11 cellular contexts compared by ENCODE assay signal in the genomic region with DNA sequence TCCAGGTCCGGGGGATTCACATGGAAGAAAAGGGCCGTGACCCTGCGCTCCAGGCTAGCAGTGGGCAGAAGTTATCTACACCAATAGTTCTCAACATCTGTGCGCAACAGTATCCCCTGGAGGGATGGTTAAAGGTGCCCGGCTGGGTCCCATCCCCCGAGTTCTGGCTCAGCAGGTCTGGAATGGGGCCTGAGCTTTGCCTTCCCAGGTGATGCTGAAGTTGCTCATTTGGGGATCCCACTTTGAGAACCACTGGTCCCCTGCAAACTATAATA. TPM values are rescaled to one million over a fixed set of nuclear protein-coding genes. Genes with fewer than 3 reads are reported as not detected.
DNase-seq lines count a peak whose midpoint lies in the region; ATAC-seq, FAIRE-seq and TF ChIP-seq lines count a peak whose summit lies in the region.
"Had no signal": no experiment of that assay in that cellular context is flagged by ENCODE, and none has a peak within 500 bp of the region (broad histone marks: within the 10 kb centered on the region; RNA-seq: fewer than 3 reads in every experiment).

No MANE protein-coding gene starts in this region.

- H3K36me3 Mint-ChIP-seq in CD4-positive, alpha-beta T cell (ENCODE audit: low read depth), result peaks cover 61% of the 10 kb centered on the region
- peaks cover 83% of the 10 kb centered on the region for H3K36me3 Mint-ChIP-seq in activated T-helper 17 cell treated with anti-CD3 and anti-CD28 coated beads, Interleukin-2, amount 50 U/mL, for 72 hours (ENCODE audit: low read depth)
- H3K36me3 Mint-ChIP-seq in naive thymus-derived CD4-positive, alpha-beta T cell, result peaks cover 0 to 24% (median 0%) of the 10 kb centered on the region in 5 donors
- H3K36me3 Mint-ChIP-seq in activated CD4-positive, alpha-beta memory T cell treated with anti-CD3 and anti-CD28 coated beads for 36 hours, result peaks cover 36% of the 10 kb centered on the region

- no peak for TF ChIP-seq CTCF in BE2C (IDR thresholded peaks at IDR 0.05; ENCODE audit: low read depth, low read length)
- no peak for TF ChIP-seq CTCF in CD4-positive, alpha-beta T cell (IDR thresholded peaks at IDR 0.05)

- DNase-seq in BE2C (no peak), H54 (ENCODE audit: insufficient read length, low spot score) (no peak), COR-L47 (lab: John Stamatoyannopoulos, UW) (no peak)
- DNase-seq in CD4-positive, alpha-beta T cell, result no peak
- DNase-seq in naive thymus-derived CD4-positive, alpha-beta T cell, result no peak
- DNase-seq in activated CD4-positive, alpha-beta memory T cell treated with anti-CD3 and anti-CD28 coated beads for 36 hours, result no peak
- no peak for DNase-seq in activated effector memory CD4-positive, alpha-beta T cell treated with anti-CD3 and anti-CD28 coated beads, Interleukin-2, amount 50 U/mL, for 16 hours
- DNase-seq: activated CD8-positive, alpha-beta memory T cell treated with anti-CD3 and anti-CD28 coated beads for 24 hours; CD8-positive, alpha-beta T cell had no signal

- peak overlapping the region; percentile 19 for H3K4me3 ChIP-seq in BE2C (ENCODE audit: low read depth, low read length)
- H3K4me3 ChIP-seq in naive thymus-derived CD4-positive, alpha-beta T cell (ENCODE audit: low read length), result no peak overlapping the region
- H3K4me3 ChIP-seq: adrenal gland had no signal

- H3K27me3 Mint-ChIP-seq in CD4-positive, alpha-beta T cell, result no peaks in the 10 kb centered on the region
- no peaks in the 10 kb centered on the region for H3K27me3 Mint-ChIP-seq in activated T-helper 17 cell treated with anti-CD3 and anti-CD28 coated beads, Interleukin-2, amount 50 U/mL, for 72 hours
- H3K27me3 Mint-ChIP-seq in naive thymus-derived CD4-positive, alpha-beta T cell, result no peaks in the 10 kb centered on the region
- no peaks in the 10 kb centered on the region for H3K27me3 Mint-ChIP-seq in activated CD4-positive, alpha-beta memory T cell treated with anti-CD3 and anti-CD28 coated beads for 36 hours

- H3K27ac Mint-ChIP-seq in CD4-positive, alpha-beta T cell, result peak overlapping the region; percentile 42
- peak overlapping the region; percentile 81 for H3K27ac Mint-ChIP-seq in activated T-helper 17 cell treated with anti-CD3 and anti-CD28 coated beads, Interleukin-2, amount 50 U/mL, for 72 hours
- peak overlapping the region in 5 of 9 donors; percentile 17 to 87 (median 45) for H3K27ac Mint-ChIP-seq in naive thymus-derived CD4-positive, alpha-beta T cell
- H3K27ac Mint-ChIP-seq in activated CD4-positive, alpha-beta memory T cell treated with anti-CD3 and anti-CD28 coated beads for 36 hours, result no peak overlapping the region

- FAIRE-seq in H54 (lab: Jason Lieb, UNC), result no peak

- intact Hi-C loops in CD4-positive, alpha-beta T cell (cut with DNase I, micrococcal nuclease), result loop anchor here (5.0 to 10.0 kb wide), 3 partner anchors 33 to 67 kb away; no protein-coding TSS in a partner anchor
- intact Hi-C loops in naive thymus-derived CD4-positive, alpha-beta T cell (cut with micrococcal nuclease), result no loop called here
- intact Hi-C loops in activated CD4-positive, alpha-beta memory T cell treated with anti-CD3 and anti-CD28 coated beads for 36 hours (cut with micrococcal nuclease), result loop anchor here (5.0 kb wide), 1 partner anchor 212 kb away; no protein-coding TSS in a partner anchor

- no peak overlapping the region for H3K4me3 Mint-ChIP-seq in CD4-positive, alpha-beta T cell
- H3K4me3 Mint-ChIP-seq in activated T-helper 17 cell treated with anti-CD3 and anti-CD28 coated beads, Interleukin-2, amount 50 U/mL, for 72 hours, result peak overlapping the region; percentile 31
- peak overlapping the region in 4 of 10 donors; percentile 19 to 77 (median 44) for H3K4me3 Mint-ChIP-seq in naive thymus-derived CD4-positive, alpha-beta T cell
- no peak overlapping the region for H3K4me3 Mint-ChIP-seq in activated CD4-positive, alpha-beta memory T cell treated with anti-CD3 and anti-CD28 coated beads for 36 hours
- H3K4me3 Mint-ChIP-seq: CD8-positive, alpha-beta T cell had no signal

- POLR2A ChIA-PET in CD4-positive, alpha-beta T cell (lab: Charles Lee), result interaction anchor here (1.6 kb wide), 1 partner anchor 52 kb away, joined by 6 read pairs; no protein-coding TSS in a partner anchor
- POLR2A ChIA-PET in naive thymus-derived CD4-positive, alpha-beta T cell (lab: Charles Lee), result interaction anchor here (2.7 to 3.3 kb wide), 2 partner anchors 16 to 34 kb away, joined by 13 to 24 read pairs; no protein-coding TSS in a partner anchor
- POLR2A ChIA-PET in activated CD4-positive, alpha-beta memory T cell treated with anti-CD3 and anti-CD28 coated beads for 36 hours (lab: Charles Lee), result no interaction called here

- H3K27me3 ChIP-seq in BE2C, result no peaks in the 10 kb centered on the region
- H3K27me3 ChIP-seq in CD4-positive, alpha-beta T cell (ENCODE audit: control insufficient read depth, insufficient read depth, low read length), result no peaks in the 10 kb centered on the region
- H3K27me3 ChIP-seq in naive thymus-derived CD4-positive, alpha-beta T cell (ENCODE audit: control insufficient read depth in 2 of 2, insufficient read depth in 2 of 2, low read length in 2 of 2), result no peaks in the 10 kb centered on the region
- H3K27me3 ChIP-seq: adrenal gland had no signal

- CTCF ChIA-PET in CD4-positive, alpha-beta T cell (lab: Charles Lee), result no interaction called here
- CTCF ChIA-PET in naive thymus-derived CD4-positive, alpha-beta T cell (lab: Charles Lee), result interaction anchor here (1.0 kb wide), 1 partner anchor 65 kb away, joined by 3 read pairs; no protein-coding TSS in a partner anchor
- CTCF ChIA-PET in activated CD4-positive, alpha-beta memory T cell treated with anti-CD3 and anti-CD28 coated beads for 36 hours (lab: Charles Lee), result interaction anchor here (0.7 to 3.4 kb wide), 6 partner anchors 9 to 256 kb away, joined by 3 to 23 read pairs (median 8); no protein-coding TSS in a partner anchor

- H3K27ac ChIP-seq in CD4-positive, alpha-beta T cell (ENCODE audit: low read depth, low read length), result peak overlapping the region; percentile 10
- H3K27ac ChIP-seq in naive thymus-derived CD4-positive, alpha-beta T cell (ENCODE audit: low read depth, low read length), result peak overlapping the region; percentile 34

- no peaks in the 10 kb centered on the region for H3K9me3 Mint-ChIP-seq in CD4-positive, alpha-beta T cell
- H3K9me3 Mint-ChIP-seq in activated T-helper 17 cell treated with anti-CD3 and anti-CD28 coated beads, Interleukin-2, amount 50 U/mL, for 72 hours, result no peaks in the 10 kb centered on the region
- no peaks in the 10 kb centered on the region for H3K9me3 Mint-ChIP-seq in naive thymus-derived CD4-positive, alpha-beta T cell
- no peaks in the 10 kb centered on the region for H3K9me3 Mint-ChIP-seq in activated CD4-positive, alpha-beta memory T cell treated with anti-CD3 and anti-CD28 coated beads for 36 hours
- H3K9me3 Mint-ChIP-seq: CD8-positive, alpha-beta T cell had no signal

- peaks cover 85% of the 10 kb centered on the region for H3K4me1 Mint-ChIP-seq in CD4-positive, alpha-beta T cell (ENCODE audit: low read depth)
- H3K4me1 Mint-ChIP-seq in activated T-helper 17 cell treated with anti-CD3 and anti-CD28 coated beads, Interleukin-2, amount 50 U/mL, for 72 hours, result peaks cover 40% of the 10 kb centered on the region
- peaks cover 43 to 93% (median 77%) of the 10 kb centered on the region in 7 donors for H3K4me1 Mint-ChIP-seq in naive thymus-derived CD4-positive, alpha-beta T cell
- peaks cover 86% of the 10 kb centered on the region for H3K4me1 Mint-ChIP-seq in activated CD4-positive, alpha-beta memory T cell treated with anti-CD3 and anti-CD28 coated beads for 36 hours (ENCODE audit: low read depth)

- H3K9me3 ChIP-seq in BE2C, result no peaks in the 10 kb centered on the region
- H3K9me3 ChIP-seq in CD4-positive, alpha-beta T cell (ENCODE audit: control insufficient read depth, low read length), result no peaks in the 10 kb centered on the region
- H3K9me3 ChIP-seq in naive thymus-derived CD4-positive, alpha-beta T cell (ENCODE audit: control insufficient read depth in 2 of 3, low read length in 3 of 3), result no peaks in the 10 kb centered on the region
- H3K9me3 ChIP-seq: adrenal gland had no signal

- ATAC-seq in CD4-positive, alpha-beta T cell (ENCODE audit: poor library complexity), result no peak
- no peak for ATAC-seq in activated T-helper 17 cell treated with anti-CD3 and anti-CD28 coated beads, Interleukin-2, amount 50 U/mL, for 72 hours (replicated peaks)
- no peak for ATAC-seq in naive thymus-derived CD4-positive, alpha-beta T cell
- ATAC-seq: CD8-positive, alpha-beta T cell had no signal

- no peak for TF ChIP-seq POLR2A in H54 (IDR thresholded peaks at IDR 0.05; ENCODE audit: low read depth, low read length)

- H3K4me1 ChIP-seq in BE2C, result peaks cover 28% of the 10 kb centered on the region
- peaks cover 30 to 65% of the 10 kb centered on the region in 2 donors for H3K4me1 ChIP-seq in naive thymus-derived CD4-positive, alpha-beta T cell (ENCODE audit: control insufficient read depth in 2 of 2, insufficient read depth in 2 of 2, low read length in 2 of 2)

- H3K36me3 ChIP-seq in BE2C, result peaks cover 3% of the 10 kb centered on the region; the same call in 1 of the 2 replicates
- H3K36me3 ChIP-seq in naive thymus-derived CD4-positive, alpha-beta T cell (ENCODE audit: control insufficient read depth in 2 of 3, insufficient read depth in 3 of 3, low read length in 3 of 3), result peaks cover 0 to 48% (median 10%) of the 10 kb centered on the region in 3 experiments

RNA-seq across cellular contexts. Expression of a gene that starts 31.1 kb away (rescaled TPM):
- polyA plus RNA-seq in BE2C (2012; ENCODE audit: insufficient read depth, insufficient read length, low read depth), result 107 TPM
- 10 to 100 TPM; 57.1 to 62.1 TPM for total RNA-seq in CD4-positive, alpha-beta T cell
- 10 to 100 TPM; 55.2 to 64.6 TPM for total RNA-seq in activated T-helper 17 cell treated with anti-CD3 and anti-CD28 coated beads, Interleukin-2, amount 50 U/mL, for 72 hours
- 100 to 1,000 TPM in 3 of 5 experiments, 10 to 100 TPM in 2; 78.9 to 117 (median 106) TPM for total RNA-seq in naive thymus-derived CD4-positive, alpha-beta T cell
- 10 to 100 TPM; 19.4 to 29.0 TPM for polyA plus RNA-seq in naive thymus-derived CD4-positive, alpha-beta T cell
- total RNA-seq in activated CD4-positive, alpha-beta memory T cell treated with anti-CD3 and anti-CD28 coated beads for 36 hours, result 10 to 100 TPM; 52.0 to 52.5 TPM

Comparison
In these comparisons a context has a peak if more than half of its experiments do, and no peak if none do; other contexts are left out.
1. intact Hi-C loops: an anchor here in CD4-positive, alpha-beta T cell (5.0 to 10.0 kb wide) and activated CD4-positive, alpha-beta memory T cell treated with anti-CD3 and anti-CD28 coated beads for 36 hours (5.0 kb wide); none called in naive thymus-derived CD4-positive, alpha-beta T cell.